ENCODE assay signal across 9 cellular contexts in genomic region chr7:127504715-127505114, GRCh38.
DNase-seq lines count a peak whose midpoint lies in the region; ATAC-seq and TF ChIP-seq lines count a peak whose summit lies in the region.
"Had no signal": no experiment of that assay in that cellular context is flagged by ENCODE, and none has a peak within 500 bp of the region (broad histone marks: within the 10 kb centered on the region; RNA-seq: fewer than 3 reads in every experiment).

No MANE protein-coding gene starts in this region.

- no peaks in the 10 kb centered on the region for H3K4me1 Mint-ChIP-seq in endodermal cell
- H3K4me1 Mint-ChIP-seq in stimulated activated memory B cell treated with anti-CD40 and anti-IgM and Interleukin-4, amounts not matched to agents 10 μg/mL and 1 μg/mL and 100 μg/mL, for 72 hours: no peaks in the 10 kb centered on the region

- ATAC-seq in sciatic nerve (no peak), HG03280 (IDR thresholded peaks at IDR 0.05; ENCODE audit: unreplicated experiment) (no peak)
- no peak for ATAC-seq in stimulated activated memory B cell treated with anti-CD40 and anti-IgM and Interleukin-4, amounts not matched to agents 10 μg/mL and 1 μg/mL and 100 μg/mL, for 72 hours

- no peaks in the 10 kb centered on the region for H3K4me1 ChIP-seq in endodermal cell (ENCODE audit: control insufficient read depth, insufficient read depth, low read length)

- no peaks in the 10 kb centered on the region for H3K36me3 ChIP-seq in endodermal cell (ENCODE audit: control insufficient read depth, insufficient read depth, low read length)
- H3K36me3 ChIP-seq: ovary had no signal

- no peak overlapping the region for H3K9ac ChIP-seq in endodermal cell (ENCODE audit: extremely low read depth, low read length, poor library complexity, severe bottlenecking)

- H3K27ac Mint-ChIP-seq in endodermal cell: no peak overlapping the region
- H3K27ac Mint-ChIP-seq in stimulated activated memory B cell treated with anti-CD40 and anti-IgM and Interleukin-4, amounts not matched to agents 10 μg/mL and 1 μg/mL and 100 μg/mL, for 72 hours: no peak overlapping the region

- H3K27ac ChIP-seq in 22Rv1 (no peak overlapping the region), endodermal cell (ENCODE audit: low read depth, low read length) (no peak overlapping the region)
- H3K27ac ChIP-seq: ovary had no signal

- peak; percentile 81 for TF ChIP-seq CTCF in 22Rv1 (IDR thresholded peaks at IDR 0.05)
- TF ChIP-seq CTCF in GM12873 (IDR thresholded peaks at IDR 0.05; ENCODE audit: insufficient read depth, low read depth, low read length, missing control alignments): peak; percentile 68
- peak; percentile 90 for TF ChIP-seq CTCF in endodermal cell (conservative IDR thresholded peaks at IDR 0.05)

- intact Hi-C loops in sciatic nerve (cut with DNase I): no loop called here

- H3K4me3 ChIP-seq in endodermal cell (ENCODE audit: low read length): no peak overlapping the region
- H3K4me3 ChIP-seq: ovary had no signal

- H3K9me3 Mint-ChIP-seq in endodermal cell: no peaks in the 10 kb centered on the region
- no peaks in the 10 kb centered on the region for H3K9me3 Mint-ChIP-seq in stimulated activated memory B cell treated with anti-CD40 and anti-IgM and Interleukin-4, amounts not matched to agents 10 μg/mL and 1 μg/mL and 100 μg/mL, for 72 hours

- no peak overlapping the region for H3K4me3 Mint-ChIP-seq in endodermal cell
- H3K4me3 Mint-ChIP-seq in stimulated activated memory B cell treated with anti-CD40 and anti-IgM and Interleukin-4, amounts not matched to agents 10 μg/mL and 1 μg/mL and 100 μg/mL, for 72 hours: no peak overlapping the region

- no peaks in the 10 kb centered on the region for H3K36me3 Mint-ChIP-seq in endodermal cell (ENCODE audit: low read depth)
- H3K36me3 Mint-ChIP-seq in stimulated activated memory B cell treated with anti-CD40 and anti-IgM and Interleukin-4, amounts not matched to agents 10 μg/mL and 1 μg/mL and 100 μg/mL, for 72 hours: no peaks in the 10 kb centered on the region

- peaks cover 25% of the 10 kb centered on the region for H3K27me3 ChIP-seq in endodermal cell (ENCODE audit: control insufficient read depth, insufficient read depth, low read length, poor library complexity, severe bottlenecking)
- H3K27me3 ChIP-seq: ovary had no signal

- no peaks in the 10 kb centered on the region for H3K9me3 ChIP-seq in endodermal cell (ENCODE audit: control insufficient read depth, low read length)
- H3K9me3 ChIP-seq: ovary had no signal

- WGBS in endodermal cell (ENCODE audit: insufficient coverage in 1 of 2, insufficient read length in 1 of 2), 2 experiments: 31 to 33% methylated on average over 2 to 4 of the region's 4 CpGs

- peak; percentile 23 for DNase-seq in RPMI8226
- DNase-seq in endodermal cell: peak; percentile 88
- DNase-seq in sciatic nerve (ENCODE audit: low spot score): peak; percentile 58
- DNase-seq in H4 (ENCODE audit: low spot score): no peak

- peaks cover 24% of the 10 kb centered on the region for H3K27me3 Mint-ChIP-seq in endodermal cell (ENCODE audit: insufficient read depth)
- no peaks in the 10 kb centered on the region for H3K27me3 Mint-ChIP-seq in stimulated activated memory B cell treated with anti-CD40 and anti-IgM and Interleukin-4, amounts not matched to agents 10 μg/mL and 1 μg/mL and 100 μg/mL, for 72 hours
